In genomic region chr9:129174724-129175514, GRCh38 we compare ENCODE assay signal across 2 cellular contexts.
TF ChIP-seq lines count a peak whose summit lies in the region.

No MANE protein-coding gene starts in this region.

TF ChIP-seq in HEK293, 187 proteins besides CTCF, POLR2A, EP300 and RAD21 (continued from another document and continues in another):
- TF ChIP-seq, protein P1, sequence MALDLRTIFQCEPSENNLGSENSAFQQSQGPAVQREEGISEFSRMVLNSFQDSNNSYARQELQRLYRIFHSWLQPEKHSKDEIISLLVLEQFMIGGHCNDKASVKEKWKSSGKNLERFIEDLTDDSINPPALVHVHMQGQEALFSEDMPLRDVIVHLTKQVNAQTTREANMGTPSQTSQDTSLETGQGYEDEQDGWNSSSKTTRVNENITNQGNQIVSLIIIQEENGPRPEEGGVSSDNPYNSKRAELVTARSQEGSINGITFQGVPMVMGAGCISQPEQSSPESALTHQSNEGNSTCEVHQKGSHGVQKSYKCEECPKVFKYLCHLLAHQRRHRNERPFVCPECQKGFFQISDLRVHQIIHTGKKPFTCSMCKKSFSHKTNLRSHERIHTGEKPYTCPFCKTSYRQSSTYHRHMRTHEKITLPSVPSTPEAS (tag by site-specific recombination; IDR thresholded peaks at IDR 0.05): 0 out of 2 replicates have a peak, but pooled peaks have one; percentile 4
- TF ChIP-seq GLI2 (tag by site-specific recombination; IDR thresholded peaks at IDR 0.05; ENCODE audit: borderline replicate concordance, low read depth) (no peak), ZNF239 (tag by site-specific recombination; IDR thresholded peaks at IDR 0.05) (0 out of 2 replicates have a peak, but pooled peaks have one; percentile 29), GLI4 (tag by site-specific recombination; IDR thresholded peaks at IDR 0.05) (no peak), ZNF629 (tag by site-specific recombination; IDR thresholded peaks at IDR 0.05) (peak; percentile 69), ZNF132 (tag by site-specific recombination; IDR thresholded peaks at IDR 0.05; ENCODE audit: borderline replicate concordance) (no peak), ZNF223 (tag by site-specific recombination; IDR thresholded peaks at IDR 0.05) (no peak), ZNF623 (tag by site-specific recombination; IDR thresholded peaks at IDR 0.05) (peak; percentile 96), ZBTB20 (tag by site-specific recombination; IDR thresholded peaks at IDR 0.05) (peak; percentile 70), PRDM10 (tag by site-specific recombination; IDR thresholded peaks at IDR 0.05) (peak; percentile 92), ZNF324 (tag by site-specific recombination; IDR thresholded peaks at IDR 0.05) (0 out of 2 replicates have a peak, but pooled peaks have one; percentile 21), ZNF341 (tag by site-specific recombination; IDR thresholded peaks at IDR 0.05; ENCODE audit: low read depth) (peak; percentile 94), ZBTB21 (tag by site-specific recombination; IDR thresholded peaks at IDR 0.05) (0 out of 2 replicates have a peak, but pooled peaks have one; percentile 54), SP2 (tag by site-specific recombination; IDR thresholded peaks at IDR 0.05) (peak; percentile 79), PRDM4 (tag by site-specific recombination; IDR thresholded peaks at IDR 0.05) (peak; percentile 98), ZNF24 (tag by site-specific recombination; IDR thresholded peaks at IDR 0.05) (peak; percentile 54; the same call in 1 of the 2 replicates), KLF16 (tag by site-specific recombination; IDR thresholded peaks at IDR 0.05) (peak; percentile 74)
- TF ChIP-seq, protein P2, sequence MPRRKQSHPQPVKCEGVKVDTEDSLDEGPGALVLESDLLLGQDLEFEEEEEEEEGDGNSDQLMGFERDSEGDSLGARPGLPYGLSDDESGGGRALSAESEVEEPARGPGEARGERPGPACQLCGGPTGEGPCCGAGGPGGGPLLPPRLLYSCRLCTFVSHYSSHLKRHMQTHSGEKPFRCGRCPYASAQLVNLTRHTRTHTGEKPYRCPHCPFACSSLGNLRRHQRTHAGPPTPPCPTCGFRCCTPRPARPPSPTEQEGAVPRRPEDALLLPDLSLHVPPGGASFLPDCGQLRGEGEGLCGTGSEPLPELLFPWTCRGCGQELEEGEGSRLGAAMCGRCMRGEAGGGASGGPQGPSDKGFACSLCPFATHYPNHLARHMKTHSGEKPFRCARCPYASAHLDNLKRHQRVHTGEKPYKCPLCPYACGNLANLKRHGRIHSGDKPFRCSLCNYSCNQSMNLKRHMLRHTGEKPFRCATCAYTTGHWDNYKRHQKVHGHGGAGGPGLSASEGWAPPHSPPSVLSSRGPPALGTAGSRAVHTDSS (tag by site-specific recombination; IDR thresholded peaks at IDR 0.05): peak; percentile 72

TF ChIP-seq in K562, 482 proteins besides CTCF, POLR2A, EP300 and RAD21 (continued from another document and continues in another):
- TF ChIP-seq, protein P3, sequence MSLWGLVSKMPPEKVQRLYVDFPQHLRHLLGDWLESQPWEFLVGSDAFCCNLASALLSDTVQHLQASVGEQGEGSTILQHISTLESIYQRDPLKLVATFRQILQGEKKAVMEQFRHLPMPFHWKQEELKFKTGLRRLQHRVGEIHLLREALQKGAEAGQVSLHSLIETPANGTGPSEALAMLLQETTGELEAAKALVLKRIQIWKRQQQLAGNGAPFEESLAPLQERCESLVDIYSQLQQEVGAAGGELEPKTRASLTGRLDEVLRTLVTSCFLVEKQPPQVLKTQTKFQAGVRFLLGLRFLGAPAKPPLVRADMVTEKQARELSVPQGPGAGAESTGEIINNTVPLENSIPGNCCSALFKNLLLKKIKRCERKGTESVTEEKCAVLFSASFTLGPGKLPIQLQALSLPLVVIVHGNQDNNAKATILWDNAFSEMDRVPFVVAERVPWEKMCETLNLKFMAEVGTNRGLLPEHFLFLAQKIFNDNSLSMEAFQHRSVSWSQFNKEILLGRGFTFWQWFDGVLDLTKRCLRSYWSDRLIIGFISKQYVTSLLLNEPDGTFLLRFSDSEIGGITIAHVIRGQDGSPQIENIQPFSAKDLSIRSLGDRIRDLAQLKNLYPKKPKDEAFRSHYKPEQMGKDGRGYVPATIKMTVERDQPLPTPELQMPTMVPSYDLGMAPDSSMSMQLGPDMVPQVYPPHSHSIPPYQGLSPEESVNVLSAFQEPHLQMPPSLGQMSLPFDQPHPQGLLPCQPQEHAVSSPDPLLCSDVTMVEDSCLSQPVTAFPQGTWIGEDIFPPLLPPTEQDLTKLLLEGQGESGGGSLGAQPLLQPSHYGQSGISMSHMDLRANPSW (CRISPR knock-in tag; IDR thresholded peaks at IDR 0.05): no peak
- peak; percentile 74; the same call in 1 of the 2 replicates for TF ChIP-seq ATF7 (IDR thresholded peaks at IDR 0.05)
- no peak for TF ChIP-seq BCL6 (CRISPR knock-in tag; IDR thresholded peaks at IDR 0.05)
- TF ChIP-seq NFE2 (IDR thresholded peaks at IDR 0.05; ENCODE audit: low read depth): no peak
- no peak for TF ChIP-seq BRD9 (IDR thresholded peaks at IDR 0.05; ENCODE audit: low read depth, partially characterized antibody)
- TF ChIP-seq JUND (IDR thresholded peaks at IDR 0.05; ENCODE audit: borderline replicate concordance, low read depth, low read length): peak; percentile 60
- TF ChIP-seq JUND (tag; IDR thresholded peaks at IDR 0.05; ENCODE audit: borderline replicate concordance, low read depth, low read length): peak; percentile 14; the same call in 1 of the 3 replicates
- no peak for TF ChIP-seq ATF4 (CRISPR knock-in tag; IDR thresholded peaks at IDR 0.05)
- TF ChIP-seq, protein P4, sequence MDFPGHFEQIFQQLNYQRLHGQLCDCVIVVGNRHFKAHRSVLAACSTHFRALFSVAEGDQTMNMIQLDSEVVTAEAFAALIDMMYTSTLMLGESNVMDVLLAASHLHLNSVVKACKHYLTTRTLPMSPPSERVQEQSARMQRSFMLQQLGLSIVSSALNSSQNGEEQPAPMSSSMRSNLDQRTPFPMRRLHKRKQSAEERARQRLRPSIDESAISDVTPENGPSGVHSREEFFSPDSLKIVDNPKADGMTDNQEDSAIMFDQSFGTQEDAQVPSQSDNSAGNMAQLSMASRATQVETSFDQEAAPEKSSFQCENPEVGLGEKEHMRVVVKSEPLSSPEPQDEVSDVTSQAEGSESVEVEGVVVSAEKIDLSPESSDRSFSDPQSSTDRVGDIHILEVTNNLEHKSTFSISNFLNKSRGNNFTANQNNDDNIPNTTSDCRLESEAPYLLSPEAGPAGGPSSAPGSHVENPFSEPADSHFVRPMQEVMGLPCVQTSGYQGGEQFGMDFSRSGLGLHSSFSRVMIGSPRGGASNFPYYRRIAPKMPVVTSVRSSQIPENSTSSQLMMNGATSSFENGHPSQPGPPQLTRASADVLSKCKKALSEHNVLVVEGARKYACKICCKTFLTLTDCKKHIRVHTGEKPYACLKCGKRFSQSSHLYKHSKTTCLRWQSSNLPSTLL (IDR thresholded peaks at IDR 0.05): no peak
- no peak for TF ChIP-seq PHB (CRISPR knock-in tag; IDR thresholded peaks at IDR 0.05)
- TF ChIP-seq, protein P5, sequence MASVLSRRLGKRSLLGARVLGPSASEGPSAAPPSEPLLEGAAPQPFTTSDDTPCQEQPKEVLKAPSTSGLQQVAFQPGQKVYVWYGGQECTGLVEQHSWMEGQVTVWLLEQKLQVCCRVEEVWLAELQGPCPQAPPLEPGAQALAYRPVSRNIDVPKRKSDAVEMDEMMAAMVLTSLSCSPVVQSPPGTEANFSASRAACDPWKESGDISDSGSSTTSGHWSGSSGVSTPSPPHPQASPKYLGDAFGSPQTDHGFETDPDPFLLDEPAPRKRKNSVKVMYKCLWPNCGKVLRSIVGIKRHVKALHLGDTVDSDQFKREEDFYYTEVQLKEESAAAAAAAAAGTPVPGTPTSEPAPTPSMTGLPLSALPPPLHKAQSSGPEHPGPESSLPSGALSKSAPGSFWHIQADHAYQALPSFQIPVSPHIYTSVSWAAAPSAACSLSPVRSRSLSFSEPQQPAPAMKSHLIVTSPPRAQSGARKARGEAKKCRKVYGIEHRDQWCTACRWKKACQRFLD (CRISPR knock-in tag; IDR thresholded peaks at IDR 0.05): peak; percentile 70; the same call in 1 of the 2 replicates
- TF ChIP-seq, protein P6, sequence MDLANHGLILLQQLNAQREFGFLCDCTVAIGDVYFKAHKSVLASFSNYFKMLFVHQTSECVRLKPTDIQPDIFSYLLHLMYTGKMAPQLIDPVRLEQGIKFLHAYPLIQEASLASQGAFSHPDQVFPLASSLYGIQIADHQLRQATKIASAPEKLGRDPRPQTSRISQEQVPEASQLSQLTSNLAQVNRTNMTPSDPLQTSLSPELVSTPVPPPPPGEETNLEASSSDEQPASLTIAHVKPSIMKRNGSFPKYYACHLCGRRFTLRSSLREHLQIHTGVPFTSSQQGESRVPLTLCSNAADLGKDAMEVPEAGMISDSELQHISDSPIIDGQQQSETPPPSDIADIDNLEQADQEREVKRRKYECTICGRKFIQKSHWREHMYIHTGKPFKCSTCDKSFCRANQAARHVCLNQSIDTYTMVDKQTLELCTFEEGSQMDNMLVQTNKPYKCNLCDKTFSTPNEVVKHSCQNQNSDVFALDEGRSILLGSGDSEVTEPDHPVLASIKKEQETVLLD (IDR thresholded peaks at IDR 0.05): 0 out of 2 replicates have a peak, but pooled peaks have one; percentile 21
- TF ChIP-seq DEAF1 (CRISPR knock-in tag; IDR thresholded peaks at IDR 0.05): no peak
- TF ChIP-seq ZNF79 (CRISPR knock-in tag; IDR thresholded peaks at IDR 0.05; ENCODE audit: low read depth): no peak
- TF ChIP-seq, protein P7, sequence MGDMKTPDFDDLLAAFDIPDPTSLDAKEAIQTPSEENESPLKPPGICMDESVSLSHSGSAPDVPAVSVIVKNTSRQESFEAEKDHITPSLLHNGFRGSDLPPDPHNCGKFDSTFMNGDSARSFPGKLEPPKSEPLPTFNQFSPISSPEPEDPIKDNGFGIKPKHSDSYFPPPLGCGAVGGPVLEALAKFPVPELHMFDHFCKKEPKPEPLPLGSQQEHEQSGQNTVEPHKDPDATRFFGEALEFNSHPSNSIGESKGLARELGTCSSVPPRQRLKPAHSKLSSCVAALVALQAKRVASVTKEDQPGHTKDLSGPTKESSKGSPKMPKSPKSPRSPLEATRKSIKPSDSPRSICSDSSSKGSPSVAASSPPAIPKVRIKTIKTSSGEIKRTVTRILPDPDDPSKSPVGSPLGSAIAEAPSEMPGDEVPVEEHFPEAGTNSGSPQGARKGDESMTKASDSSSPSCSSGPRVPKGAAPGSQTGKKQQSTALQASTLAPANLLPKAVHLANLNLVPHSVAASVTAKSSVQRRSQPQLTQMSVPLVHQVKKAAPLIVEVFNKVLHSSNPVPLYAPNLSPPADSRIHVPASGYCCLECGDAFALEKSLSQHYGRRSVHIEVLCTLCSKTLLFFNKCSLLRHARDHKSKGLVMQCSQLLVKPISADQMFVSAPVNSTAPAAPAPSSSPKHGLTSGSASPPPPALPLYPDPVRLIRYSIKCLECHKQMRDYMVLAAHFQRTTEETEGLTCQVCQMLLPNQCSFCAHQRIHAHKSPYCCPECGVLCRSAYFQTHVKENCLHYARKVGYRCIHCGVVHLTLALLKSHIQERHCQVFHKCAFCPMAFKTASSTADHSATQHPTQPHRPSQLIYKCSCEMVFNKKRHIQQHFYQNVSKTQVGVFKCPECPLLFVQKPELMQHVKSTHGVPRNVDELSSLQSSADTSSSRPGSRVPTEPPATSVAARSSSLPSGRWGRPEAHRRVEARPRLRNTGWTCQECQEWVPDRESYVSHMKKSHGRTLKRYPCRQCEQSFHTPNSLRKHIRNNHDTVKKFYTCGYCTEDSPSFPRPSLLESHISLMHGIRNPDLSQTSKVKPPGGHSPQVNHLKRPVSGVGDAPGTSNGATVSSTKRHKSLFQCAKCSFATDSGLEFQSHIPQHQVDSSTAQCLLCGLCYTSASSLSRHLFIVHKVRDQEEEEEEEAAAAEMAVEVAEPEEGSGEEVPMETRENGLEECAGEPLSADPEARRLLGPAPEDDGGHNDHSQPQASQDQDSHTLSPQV (IDR thresholded peaks at IDR 0.05): no peak
- TF ChIP-seq FOXJ3 (CRISPR knock-in tag; IDR thresholded peaks at IDR 0.05): no peak
- no peak; a peak in 1 of 4 replicates for TF ChIP-seq MLLT1 (IDR thresholded peaks at IDR 0.05)
- 0 out of 2 replicates have a peak, but pooled peaks have one; percentile 5 for TF ChIP-seq ZNF584 (CRISPR knock-in tag; IDR thresholded peaks at IDR 0.05; ENCODE audit: low read depth)
